Comparison of ENCODE assay signal across 20 cellular contexts in genomic region chr5:171462136-171462927, GRCh38. TPM values are rescaled to one million over a fixed set of nuclear protein-coding genes. Genes with fewer than 3 reads are reported as not detected.
"Had no signal": no experiment of that assay in that cellular context is flagged by ENCODE, and none has a peak within 500 bp of the region (broad histone marks: within the 10 kb centered on the region; RNA-seq: fewer than 3 reads in every experiment).

No MANE protein-coding gene starts in this region.

- H3K27me3 ChIP-seq: right atrium auricular region, upper lobe of right lung had no signal

- H3K36me3 Mint-ChIP-seq: activated naive CD8-positive, alpha-beta T cell; memory B cell; naive B cell had no signal

- H3K9me3 Mint-ChIP-seq: activated T-helper 1 cell treated with anti-CD3 and anti-CD28 coated beads, Interleukin-12 subunit alpha, Interleukin-12 subunit beta, Interleukin-2, Interleukin-4 antibody, amounts not matched to agents 30 ng/mL and 10 ng/mL and 1 ng/mL, durations not matched to agents 14 hours and 24 hours and 36 hours; effector memory CD8-positive, alpha-beta T cell; memory B cell; neural crest cell had no signal

- DNase-seq: activated CD4-positive, alpha-beta T cell treated with anti-CD3 and anti-CD28 coated beads, Interleukin-2, amount 50 U/mL, for 48 hours; activated gamma-delta T cell treated with Interleukin-2 at 50 U/mL for 16 hours; effector memory CD8-positive, alpha-beta T cell; foreskin keratinocyte; hippocampal formation; mucosa of descending colon; naive B cell; stimulated activated CD4-positive, alpha-beta T cell treated with anti-CD3 and anti-CD28 coated beads, Interleukin-12 subunit alpha, Interleukin-12 subunit beta, amount 100 ng/mL, for 4 hours; stimulated activated CD4-positive, alpha-beta T cell treated with anti-CD3 and anti-CD28 coated beads, Interleukin-1b, Interleukin-23, amount 100 ng/mL, for 48 hours; stimulated activated CD8-positive, alpha-beta memory T cell treated with anti-CD3 and anti-CD28 coated beads, Interleukin-4, amount 100 ng/mL, for 48 hours; stimulated activated naive CD4-positive, alpha-beta T cell; upper lobe of right lung; WERI-Rb-1 had no signal

- H3K36me3 ChIP-seq: prostate gland, right atrium auricular region, upper lobe of right lung, WERI-Rb-1 had no signal

- H3K4me3 Mint-ChIP-seq: activated naive CD8-positive, alpha-beta T cell; activated T-helper 1 cell treated with anti-CD3 and anti-CD28 coated beads, Interleukin-12 subunit alpha, Interleukin-12 subunit beta, Interleukin-2, Interleukin-4 antibody, amounts not matched to agents 30 ng/mL and 10 ng/mL and 1 ng/mL, durations not matched to agents 14 hours and 24 hours and 36 hours; effector memory CD8-positive, alpha-beta T cell; memory B cell; naive B cell; neural crest cell had no signal

- H3K4me1 Mint-ChIP-seq: memory B cell, naive B cell had no signal

- H3K27ac ChIP-seq: foreskin keratinocyte, prostate gland, right atrium auricular region, upper lobe of right lung, WERI-Rb-1 had no signal

- H3K4me3 ChIP-seq: mucosa of descending colon, prostate gland, right atrium auricular region, upper lobe of right lung had no signal

- H3K27ac Mint-ChIP-seq: activated naive CD8-positive, alpha-beta T cell; activated T-helper 1 cell treated with anti-CD3 and anti-CD28 coated beads, Interleukin-12 subunit alpha, Interleukin-12 subunit beta, Interleukin-2, Interleukin-4 antibody, amounts not matched to agents 30 ng/mL and 10 ng/mL and 1 ng/mL, durations not matched to agents 14 hours and 24 hours and 36 hours; effector memory CD8-positive, alpha-beta T cell; memory B cell; naive B cell had no signal

- H3K9me3 ChIP-seq: mucosa of descending colon, prostate gland, right atrium auricular region, upper lobe of right lung had no signal

- H3K4me1 ChIP-seq: foreskin keratinocyte, prostate gland, right atrium auricular region, upper lobe of right lung had no signal

- ATAC-seq: effector memory CD8-positive, alpha-beta T cell; foreskin keratinocyte; mucosa of descending colon; upper lobe of right lung had no signal

RNA-seq across cellular contexts. Expression of gene FGF18, which starts 42.9 kb away (rescaled TPM):
- total RNA-seq: dermis microvascular lymphatic vessel endothelial cell, foreskin keratinocyte had no signal
